ENCODE assay signal across 15 cellular contexts in genomic region chr9:6925841-6926240, GRCh38.
"Had no signal": no experiment of that assay in that cellular context is flagged by ENCODE, and none has a peak within 500 bp of the region (broad histone marks: within the 10 kb centered on the region; RNA-seq: fewer than 3 reads in every experiment).

No MANE protein-coding gene starts in this region.

- DNase-seq: activated CD4-positive, alpha-beta T cell treated with anti-CD3 and anti-CD28 coated beads, Interleukin-2, amount 50 U/mL, for 1 hour; activated effector memory CD4-positive, alpha-beta T cell treated with Interleukin-2 at 50 U/mL for 16 hours; activated T-cell treated with anti-CD3 and anti-CD28 coated beads, Interleukin-2, amount 50 U/mL, for 1 hour; dermis blood vessel endothelial cell; foreskin fibroblast; glutamatergic neuron; left colon; stimulated activated CD4-positive, alpha-beta T cell treated with anti-CD3 and anti-CD28 coated beads, Interleukin-4, amount 100 ng/mL, for 1 hour; stimulated activated CD8-positive, alpha-beta memory T cell treated with anti-CD3 and anti-CD28 coated beads, Interleukin-4, amount 100 ng/mL, for 48 hours; stimulated activated naive CD8-positive, alpha-beta T cell treated with anti-CD3 and anti-CD28 coated beads, Interleukin-15, amount 100 ng/mL, for 72 hours; testis had no signal

- H3K27me3 ChIP-seq: esophagus muscularis mucosa, testis had no signal

- H3K4me3 ChIP-seq: esophagus muscularis mucosa, testis had no signal

- H3K27ac ChIP-seq: esophagus muscularis mucosa, testis had no signal

- H3K27me3 Mint-ChIP-seq: activated naive CD4-positive, alpha-beta T cell treated with anti-CD3 and anti-CD28 coated beads, Interleukin-2, amount 50 U/mL, for 24 hours; stimulated activated naive CD8-positive, alpha-beta T cell treated with anti-CD3 and anti-CD28 coated beads, Interleukin-15, amount 100 ng/mL, for 72 hours had no signal

- FAIRE-seq: TTC549 had no signal

- H3K4me3 Mint-ChIP-seq: activated naive CD4-positive, alpha-beta T cell treated with anti-CD3 and anti-CD28 coated beads, Interleukin-2, amount 50 U/mL, for 24 hours; nephron; stimulated activated naive CD8-positive, alpha-beta T cell treated with anti-CD3 and anti-CD28 coated beads, Interleukin-15, amount 100 ng/mL, for 72 hours had no signal

- H3K9me3 Mint-ChIP-seq: activated naive CD4-positive, alpha-beta T cell treated with anti-CD3 and anti-CD28 coated beads, Interleukin-2, amount 50 U/mL, for 24 hours; nephron; stimulated activated naive CD8-positive, alpha-beta T cell treated with anti-CD3 and anti-CD28 coated beads, Interleukin-15, amount 100 ng/mL, for 72 hours had no signal

- H3K27ac Mint-ChIP-seq: activated naive CD4-positive, alpha-beta T cell treated with anti-CD3 and anti-CD28 coated beads, Interleukin-2, amount 50 U/mL, for 24 hours; nephron had no signal

- H3K4me1 ChIP-seq: testis had no signal

- H3K9me3 ChIP-seq: esophagus muscularis mucosa, testis had no signal

- ATAC-seq: left colon; stimulated activated naive CD8-positive, alpha-beta T cell treated with anti-CD3 and anti-CD28 coated beads, Interleukin-15, amount 100 ng/mL, for 72 hours had no signal
